16 cellular contexts compared by ENCODE assay signal in genomic region chr3:110436209-110436608, GRCh38.
DNase-seq lines count a peak whose midpoint lies in the region; ATAC-seq and TF ChIP-seq lines count a peak whose summit lies in the region.
"Had no signal": no experiment of that assay in that cellular context is flagged by ENCODE, and none has a peak within 500 bp of the region (broad histone marks: within the 10 kb centered on the region; RNA-seq: fewer than 3 reads in every experiment).

No MANE protein-coding gene starts in this region.

- H3K36me3 ChIP-seq in mucosa of descending colon (ENCODE audit: low read depth) = no peaks in the 10 kb centered on the region
- H3K36me3 ChIP-seq: BE2C had no signal

- H3K4me3 Mint-ChIP-seq in HFFc6 = peak overlapping the region; percentile 66
- H3K4me3 Mint-ChIP-seq in activated naive CD8-positive, alpha-beta T cell treated with anti-CD3 and anti-CD28 coated beads for 36 hours = no peak overlapping the region
- H3K4me3 Mint-ChIP-seq: CD4-positive, CD25-positive, alpha-beta regulatory T cell; CD8-positive, alpha-beta memory T cell; H9 had no signal

- no peaks in the 10 kb centered on the region for H3K27me3 Mint-ChIP-seq in HFFc6 (ENCODE audit: insufficient read depth)
- H3K27me3 Mint-ChIP-seq in activated naive CD8-positive, alpha-beta T cell treated with anti-CD3 and anti-CD28 coated beads for 36 hours = no peaks in the 10 kb centered on the region

- intact Hi-C loops in mucosa of descending colon (cut with DNase I, micrococcal nuclease) = no loop called here

- CTCF ChIA-PET in HEK293T (lab: Yijun Ruan, JAX) = no interaction called here

- peaks cover 28% of the 10 kb centered on the region for H3K4me1 Mint-ChIP-seq in HFFc6 (ENCODE audit: low read depth)
- H3K4me1 Mint-ChIP-seq in activated naive CD8-positive, alpha-beta T cell treated with anti-CD3 and anti-CD28 coated beads for 36 hours = no peaks in the 10 kb centered on the region
- H3K4me1 Mint-ChIP-seq: CD4-positive, CD25-positive, alpha-beta regulatory T cell; CD8-positive, alpha-beta memory T cell had no signal

- H3K27ac Mint-ChIP-seq in HFFc6 = no peak overlapping the region
- no peak overlapping the region for H3K27ac Mint-ChIP-seq in activated naive CD8-positive, alpha-beta T cell treated with anti-CD3 and anti-CD28 coated beads for 36 hours
- H3K27ac Mint-ChIP-seq: CD4-positive, CD25-positive, alpha-beta regulatory T cell had no signal

- POLR2A ChIA-PET in HEK293T (lab: Yijun Ruan, JAX) = no interaction called here

- TF ChIP-seq CTCF in HFFc6 (IDR thresholded peaks at IDR 0.05) (no peak), mucosa of descending colon (IDR thresholded peaks at IDR 0.05) (no peak)

- no peaks in the 10 kb centered on the region for H3K9me3 ChIP-seq in mucosa of descending colon
- H3K9me3 ChIP-seq: BE2C had no signal

- DNase-seq in HFFc6 = no peak
- DNase-seq in left lobe of liver (ENCODE audit: low spot score) = no peak
- DNase-seq in mucosa of descending colon = no peak
- DNase-seq in NCI-H1436 treated with DMSO at 0.1 percent for 48 hours (lab: John Stamatoyannopoulos, UW) = no peak
- DNase-seq in HEK293T (ENCODE audit: extremely low spot score) = no peak
- DNase-seq in T1000 (lab: John Stamatoyannopoulos, UW) = no peak
- DNase-seq in activated naive CD8-positive, alpha-beta T cell treated with anti-CD3 and anti-CD28 coated beads for 36 hours = no peak
- DNase-seq: ACHN; BE2C; C1 segment of cervical spinal cord; CD4-positive, CD25-positive, alpha-beta regulatory T cell; CD8-positive, alpha-beta memory T cell; COR-L47; DMS 273 treated with DMSO at 0.1 percent for 48 hours; DMS53; H9 had no signal

- H3K4me1 ChIP-seq in mucosa of descending colon (ENCODE audit: low read depth) = no peaks in the 10 kb centered on the region
- H3K4me1 ChIP-seq: BE2C had no signal

- peak; percentile 88 for ATAC-seq in left lobe of liver
- ATAC-seq in mucosa of descending colon = peak; percentile 43

- H3K36me3 Mint-ChIP-seq in HFFc6 (ENCODE audit: low read depth) = no peaks in the 10 kb centered on the region
- H3K36me3 Mint-ChIP-seq in activated naive CD8-positive, alpha-beta T cell treated with anti-CD3 and anti-CD28 coated beads for 36 hours = no peaks in the 10 kb centered on the region
- H3K36me3 Mint-ChIP-seq: CD4-positive, CD25-positive, alpha-beta regulatory T cell; CD8-positive, alpha-beta memory T cell had no signal

- H3K9me3 Mint-ChIP-seq in HFFc6 = no peaks in the 10 kb centered on the region
- H3K9me3 Mint-ChIP-seq in activated naive CD8-positive, alpha-beta T cell treated with anti-CD3 and anti-CD28 coated beads for 36 hours = no peaks in the 10 kb centered on the region
- H3K9me3 Mint-ChIP-seq: CD8-positive, alpha-beta memory T cell had no signal

- H3K4me3 ChIP-seq in mucosa of descending colon = no peak overlapping the region

TF ChIP-seq in HEK293T, 16 proteins besides CTCF, POLR2A, EP300 and RAD21:
- TF ChIP-seq LEF1 (IDR thresholded peaks at IDR 0.05; ENCODE audit: borderline replicate concordance) (no peak), FOXK2 (IDR thresholded peaks at IDR 0.05) (no peak), CTBP1 (IDR thresholded peaks at IDR 0.05; ENCODE audit: borderline replicate concordance) (no peak), NFRKB (IDR thresholded peaks at IDR 0.05) (no peak)
TF ChIP-seq in HEK293T: peak in this region for 0.
